ENCODE assay signal across 29 cellular contexts in genomic region chr12:41112903-41113302, GRCh38.
"Had no signal": no experiment of that assay in that cellular context is flagged by ENCODE, and none has a peak within 500 bp of the region (broad histone marks: within the 10 kb centered on the region; RNA-seq: fewer than 3 reads in every experiment).

No MANE protein-coding gene starts in this region.

- H3K36me3 Mint-ChIP-seq: mesothelial cell of epicardium, naive B cell had no signal

- H3K4me3 ChIP-seq: colonic mucosa, esophagus squamous epithelium, gastrocnemius medialis, heart right ventricle, left lung, lower lobe of right lung, mucosa of descending colon had no signal

- H3K27ac Mint-ChIP-seq: dendritic cell treated with granulocyte-macrophage colony-stimulating factor and Interleukin-4, amounts not matched to agents 40 ng/mL and 50 ng/mL, for 4 days; effector memory CD8-positive, alpha-beta T cell; endodermal cell; mesothelial cell of epicardium; naive B cell had no signal

- H3K27ac ChIP-seq: colonic mucosa, epithelial cell of prostate, esophagus squamous epithelium, gastrocnemius medialis, heart right ventricle, left lung, lower lobe of right lung had no signal

- ATAC-seq: effector memory CD8-positive, alpha-beta T cell; esophagus mucosa; gastrocnemius medialis; heart right ventricle; left cardiac atrium; left lung; left ventricle myocardium superior; lower lobe of right lung; mucosa of descending colon had no signal

- H3K4me1 ChIP-seq: colonic mucosa, gastrocnemius medialis, heart right ventricle, left lung, lower lobe of right lung had no signal

- H3K4me3 Mint-ChIP-seq: dendritic cell treated with granulocyte-macrophage colony-stimulating factor and Interleukin-4, amounts not matched to agents 40 ng/mL and 50 ng/mL, for 4 days; effector memory CD8-positive, alpha-beta T cell; endodermal cell; mesothelial cell of epicardium; naive B cell had no signal

- H3K9me3 ChIP-seq: colonic mucosa, esophagus squamous epithelium, gastrocnemius medialis, left lung, lower lobe of right lung, mucosa of descending colon had no signal

- H3K9me3 Mint-ChIP-seq: effector memory CD8-positive, alpha-beta T cell; endodermal cell; mesothelial cell of epicardium had no signal

- H3K27me3 ChIP-seq: colonic mucosa, esophagus squamous epithelium, gastrocnemius medialis, heart right ventricle, left lung had no signal

- H3K36me3 ChIP-seq: colonic mucosa, esophagus squamous epithelium, gastrocnemius medialis, heart right ventricle, left lung, lower lobe of right lung had no signal

- H3K4me1 Mint-ChIP-seq: endodermal cell, naive B cell had no signal

- FAIRE-seq: endometrium, endothelial cell of umbilical vein, islet of Langerhans, keratinocyte had no signal

- H3K27me3 Mint-ChIP-seq: dendritic cell treated with granulocyte-macrophage colony-stimulating factor and Interleukin-4, amounts not matched to agents 40 ng/mL and 50 ng/mL, for 4 days; effector memory CD8-positive, alpha-beta T cell; naive B cell had no signal

- DNase-seq: colonic mucosa; cortex of kidney; effector CD8-positive, alpha-beta T cell; effector memory CD8-positive, alpha-beta T cell; endodermal cell; erythroblast; esophagus squamous epithelium; foreskin fibroblast; foreskin melanocyte; gastrocnemius medialis; glutamatergic neuron; head of caudate nucleus; heart right ventricle; hippocampal formation; left cardiac atrium; left lung; left ventricle myocardium superior; lower lobe of right lung; mesenchymal stem cell; mucosa of descending colon; naive B cell had no signal
